In the genomic region with DNA sequence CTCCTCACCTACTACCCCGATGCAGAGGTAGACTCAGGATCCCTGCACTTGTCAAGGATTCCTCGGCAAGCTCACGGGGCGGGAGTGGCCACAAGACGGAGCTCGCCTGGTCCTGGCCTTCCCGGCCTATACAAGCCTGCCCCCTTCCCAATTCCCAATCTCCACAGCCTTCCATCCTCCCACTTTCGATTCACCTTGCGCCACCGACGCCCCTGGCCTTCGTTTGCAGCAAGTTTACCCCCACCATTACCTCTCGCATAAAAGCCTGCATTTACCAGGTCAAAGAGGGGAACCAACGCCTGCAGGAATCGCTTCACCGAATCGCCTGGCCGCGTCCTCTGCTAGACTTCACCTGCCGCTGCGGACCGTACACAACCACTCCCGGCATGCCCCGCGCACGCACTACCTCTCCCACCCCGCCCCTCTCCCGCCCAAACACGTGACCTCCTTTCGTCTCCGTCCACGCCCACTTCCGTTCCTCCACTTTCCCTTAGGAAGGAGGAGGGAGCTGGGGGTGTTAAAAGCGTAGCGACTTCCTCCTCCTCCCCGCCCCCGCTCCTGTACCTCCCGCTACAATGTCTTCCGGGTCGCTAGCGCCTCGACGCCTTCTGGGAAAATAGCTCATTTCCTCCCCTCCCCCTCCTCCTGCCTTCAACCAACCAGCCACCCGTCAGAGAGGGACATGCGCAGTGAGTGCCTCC, we compare ENCODE assay signal across 1 cellular context.
TF ChIP-seq lines count a peak whose summit lies in the region.

A gene (minus strand): TSS at position 380 of the 701 bp plus-strand sequence. CDS start 44,779 bp downstream, outside the sequence.

TF ChIP-seq in GM12878, 131 proteins besides CTCF, POLR2A, EP300 and RAD21 (continued from another document):
- TF ChIP-seq, protein P1, sequence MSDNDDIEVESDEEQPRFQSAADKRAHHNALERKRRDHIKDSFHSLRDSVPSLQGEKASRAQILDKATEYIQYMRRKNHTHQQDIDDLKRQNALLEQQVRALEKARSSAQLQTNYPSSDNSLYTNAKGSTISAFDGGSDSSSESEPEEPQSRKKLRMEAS (IDR thresholded peaks at IDR 0.05; ENCODE audit: low read depth, low read length) = no peak; the same call in none of the 2 replicates
- TF ChIP-seq HDAC2 (IDR thresholded peaks at IDR 0.05) (no peak), SUPT20H (IDR thresholded peaks at IDR 0.05; ENCODE audit: borderline replicate concordance, control insufficient read depth, low read depth, low read length) (no peak), NFIC (IDR thresholded peaks at IDR 0.05; ENCODE audit: low read depth, low read length) (no peak), SPI1 (IDR thresholded peaks at IDR 0.05; ENCODE audit: borderline replicate concordance, insufficient read depth, low read depth, low read length) (peak; percentile 68; the same call in 1 of the 2 replicates), ZNF384 (IDR thresholded peaks at IDR 0.05; ENCODE audit: borderline replicate concordance, low read depth, low read length) (no peak), TCF12 (IDR thresholded peaks at IDR 0.05; ENCODE audit: low read depth, low read length) (peak; percentile 59), CHD1 (IDR thresholded peaks at IDR 0.05; ENCODE audit: low read depth, low read length) (no peak), YY1 (IDR thresholded peaks at IDR 0.05; ENCODE audit: low read depth, low read length) (0 out of 2 replicates have a peak, but pooled peaks have one; percentile 29), JUNB (IDR thresholded peaks at IDR 0.05) (no peak), SIX5 (IDR thresholded peaks at IDR 0.05; ENCODE audit: low read depth, low read length, severe bottlenecking) (peak; percentile 25), CBFB (IDR thresholded peaks at IDR 0.05; ENCODE audit: low read depth) (0 out of 2 replicates have a peak, but pooled peaks have one; percentile 42), FOXM1 (IDR thresholded peaks at IDR 0.05; ENCODE audit: low read depth, low read length) (0 out of 2 replicates have a peak, but pooled peaks have one; percentile 45), JUND (IDR thresholded peaks at IDR 0.05; ENCODE audit: low read depth, low read length) (no peak; the same call in 1 of the 2 replicates)
- TF ChIP-seq, protein P2, sequence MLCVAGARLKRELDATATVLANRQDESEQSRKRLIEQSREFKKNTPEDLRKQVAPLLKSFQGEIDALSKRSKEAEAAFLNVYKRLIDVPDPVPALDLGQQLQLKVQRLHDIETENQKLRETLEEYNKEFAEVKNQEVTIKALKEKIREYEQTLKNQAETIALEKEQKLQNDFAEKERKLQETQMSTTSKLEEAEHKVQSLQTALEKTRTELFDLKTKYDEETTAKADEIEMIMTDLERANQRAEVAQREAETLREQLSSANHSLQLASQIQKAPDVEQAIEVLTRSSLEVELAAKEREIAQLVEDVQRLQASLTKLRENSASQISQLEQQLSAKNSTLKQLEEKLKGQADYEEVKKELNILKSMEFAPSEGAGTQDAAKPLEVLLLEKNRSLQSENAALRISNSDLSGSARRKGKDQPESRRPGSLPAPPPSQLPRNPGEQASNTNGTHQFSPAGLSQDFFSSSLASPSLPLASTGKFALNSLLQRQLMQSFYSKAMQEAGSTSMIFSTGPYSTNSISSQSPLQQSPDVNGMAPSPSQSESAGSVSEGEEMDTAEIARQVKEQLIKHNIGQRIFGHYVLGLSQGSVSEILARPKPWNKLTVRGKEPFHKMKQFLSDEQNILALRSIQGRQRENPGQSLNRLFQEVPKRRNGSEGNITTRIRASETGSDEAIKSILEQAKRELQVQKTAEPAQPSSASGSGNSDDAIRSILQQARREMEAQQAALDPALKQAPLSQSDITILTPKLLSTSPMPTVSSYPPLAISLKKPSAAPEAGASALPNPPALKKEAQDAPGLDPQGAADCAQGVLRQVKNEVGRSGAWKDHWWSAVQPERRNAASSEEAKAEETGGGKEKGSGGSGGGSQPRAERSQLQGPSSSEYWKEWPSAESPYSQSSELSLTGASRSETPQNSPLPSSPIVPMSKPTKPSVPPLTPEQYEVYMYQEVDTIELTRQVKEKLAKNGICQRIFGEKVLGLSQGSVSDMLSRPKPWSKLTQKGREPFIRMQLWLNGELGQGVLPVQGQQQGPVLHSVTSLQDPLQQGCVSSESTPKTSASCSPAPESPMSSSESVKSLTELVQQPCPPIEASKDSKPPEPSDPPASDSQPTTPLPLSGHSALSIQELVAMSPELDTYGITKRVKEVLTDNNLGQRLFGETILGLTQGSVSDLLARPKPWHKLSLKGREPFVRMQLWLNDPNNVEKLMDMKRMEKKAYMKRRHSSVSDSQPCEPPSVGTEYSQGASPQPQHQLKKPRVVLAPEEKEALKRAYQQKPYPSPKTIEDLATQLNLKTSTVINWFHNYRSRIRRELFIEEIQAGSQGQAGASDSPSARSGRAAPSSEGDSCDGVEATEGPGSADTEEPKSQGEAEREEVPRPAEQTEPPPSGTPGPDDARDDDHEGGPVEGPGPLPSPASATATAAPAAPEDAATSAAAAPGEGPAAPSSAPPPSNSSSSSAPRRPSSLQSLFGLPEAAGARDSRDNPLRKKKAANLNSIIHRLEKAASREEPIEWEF (IDR thresholded peaks at IDR 0.05; ENCODE audit: insufficient replicate concordance, low read depth, low read length) = peak; percentile 5
- TF ChIP-seq, protein P3, sequence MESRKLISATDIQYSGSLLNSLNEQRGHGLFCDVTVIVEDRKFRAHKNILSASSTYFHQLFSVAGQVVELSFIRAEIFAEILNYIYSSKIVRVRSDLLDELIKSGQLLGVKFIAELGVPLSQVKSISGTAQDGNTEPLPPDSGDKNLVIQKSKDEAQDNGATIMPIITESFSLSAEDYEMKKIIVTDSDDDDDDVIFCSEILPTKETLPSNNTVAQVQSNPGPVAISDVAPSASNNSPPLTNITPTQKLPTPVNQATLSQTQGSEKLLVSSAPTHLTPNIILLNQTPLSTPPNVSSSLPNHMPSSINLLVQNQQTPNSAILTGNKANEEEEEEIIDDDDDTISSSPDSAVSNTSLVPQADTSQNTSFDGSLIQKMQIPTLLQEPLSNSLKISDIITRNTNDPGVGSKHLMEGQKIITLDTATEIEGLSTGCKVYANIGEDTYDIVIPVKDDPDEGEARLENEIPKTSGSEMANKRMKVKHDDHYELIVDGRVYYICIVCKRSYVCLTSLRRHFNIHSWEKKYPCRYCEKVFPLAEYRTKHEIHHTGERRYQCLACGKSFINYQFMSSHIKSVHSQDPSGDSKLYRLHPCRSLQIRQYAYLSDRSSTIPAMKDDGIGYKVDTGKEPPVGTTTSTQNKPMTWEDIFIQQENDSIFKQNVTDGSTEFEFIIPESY (IDR thresholded peaks at IDR 0.05) = no peak
- TF ChIP-seq, protein P4, sequence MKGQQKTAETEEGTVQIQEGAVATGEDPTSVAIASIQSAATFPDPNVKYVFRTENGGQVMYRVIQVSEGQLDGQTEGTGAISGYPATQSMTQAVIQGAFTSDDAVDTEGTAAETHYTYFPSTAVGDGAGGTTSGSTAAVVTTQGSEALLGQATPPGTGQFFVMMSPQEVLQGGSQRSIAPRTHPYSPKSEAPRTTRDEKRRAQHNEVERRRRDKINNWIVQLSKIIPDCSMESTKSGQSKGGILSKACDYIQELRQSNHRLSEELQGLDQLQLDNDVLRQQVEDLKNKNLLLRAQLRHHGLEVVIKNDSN (IDR thresholded peaks at IDR 0.05; ENCODE audit: borderline replicate concordance, extremely low read length, insufficient read depth, low read depth, low read length) = peak; percentile 86
